Comparison of ENCODE assay signal across 14 cellular contexts in genomic region chr14:24439830-24440605, GRCh38. TPM values are rescaled to one million over a fixed set of nuclear protein-coding genes. Genes with fewer than 3 reads are reported as not detected.
DNase-seq lines count a peak whose midpoint lies in the region; ATAC-seq and TF ChIP-seq lines count a peak whose summit lies in the region.
"Had no signal": no experiment of that assay in that cellular context is flagged by ENCODE, and none has a peak within 500 bp of the region (broad histone marks: within the 10 kb centered on the region; RNA-seq: fewer than 3 reads in every experiment).

No MANE protein-coding gene starts in this region.

- TF ChIP-seq EP300 in gastroesophageal sphincter (IDR thresholded peaks at IDR 0.05) = no peak

- H3K4me3 ChIP-seq in right cardiac atrium (ENCODE audit: low read length) (no peak overlapping the region), gastroesophageal sphincter (no peak overlapping the region)
- H3K4me3 ChIP-seq: lung had no signal

- peak in 1 of 2 donors; percentile 5 for TF ChIP-seq POLR2A in gastroesophageal sphincter (IDR thresholded peaks at IDR 0.05)

- TF ChIP-seq CTCF in gastroesophageal sphincter (IDR thresholded peaks at IDR 0.05) (no peak), type B pancreatic cell (conservative IDR thresholded peaks at IDR 0.05) (no peak)

- H3K9me3 ChIP-seq in right cardiac atrium (ENCODE audit: control insufficient read depth, low read length) (no peaks in the 10 kb centered on the region), gastroesophageal sphincter (no peaks in the 10 kb centered on the region)

- no peaks in the 10 kb centered on the region for H3K9me3 Mint-ChIP-seq in activated CD8-positive, alpha-beta T cell treated with anti-CD3 and anti-CD28 coated beads, Interleukin-2, amount 10 ng/mL, durations not matched to agents 7 days and 5 days (ENCODE audit: insufficient read depth)
- H3K9me3 Mint-ChIP-seq in type B pancreatic cell = no peaks in the 10 kb centered on the region

- CTCF ChIA-PET in activated CD8-positive, alpha-beta T cell treated with anti-CD3 and anti-CD28 coated beads, Interleukin-2, amount 10 ng/mL, durations not matched to agents 7 days and 5 days (lab: Charles Lee) = interaction anchor here (1.0 to 4.7 kb wide), 4 partner anchors 9 to 224 kb away, joined by 3 to 77 read pairs (median 30); partner anchors contain the start of genes ADCY4, CBLN3, KHNYN and MDP1

- H3K27me3 Mint-ChIP-seq in activated CD8-positive, alpha-beta T cell treated with anti-CD3 and anti-CD28 coated beads, Interleukin-2, amount 10 ng/mL, durations not matched to agents 7 days and 5 days (ENCODE audit: low read depth) = no peaks in the 10 kb centered on the region
- no peaks in the 10 kb centered on the region for H3K27me3 Mint-ChIP-seq in type B pancreatic cell

- H3K27ac Mint-ChIP-seq in activated CD8-positive, alpha-beta T cell treated with anti-CD3 and anti-CD28 coated beads, Interleukin-2, amount 10 ng/mL, durations not matched to agents 7 days and 5 days = peak overlapping the region; percentile 45
- peak overlapping the region; percentile 48 for H3K27ac Mint-ChIP-seq in type B pancreatic cell

- peaks cover 75% of the 10 kb centered on the region for H3K4me1 Mint-ChIP-seq in activated CD8-positive, alpha-beta T cell treated with anti-CD3 and anti-CD28 coated beads, Interleukin-2, amount 10 ng/mL, durations not matched to agents 7 days and 5 days (ENCODE audit: low read depth)
- peaks cover 27% of the 10 kb centered on the region for H3K4me1 Mint-ChIP-seq in type B pancreatic cell (ENCODE audit: unreplicated experiment)

- DNase-seq in right cardiac atrium (peak; percentile 31 to 66 (median 65)), left cardiac atrium (no peak), type B pancreatic cell (ENCODE audit: extremely low spot score, unreplicated experiment) (no peak), NCI-H345 treated with DMSO at 0.1 percent for 48 hours (lab: John Stamatoyannopoulos, UW; ENCODE audit: unreplicated experiment) (no peak), SKM-1 treated with dmso at 0.1 percent for 144 hours (lab: John Stamatoyannopoulos, UW; ENCODE audit: unreplicated experiment) (no peak), NCI-H2029 treated with DMSO at 0.1 percent for 48 hours (lab: John Stamatoyannopoulos, UW) (no peak)
- peak; percentile 20 for DNase-seq in activated CD8-positive, alpha-beta T cell treated with anti-CD3 and anti-CD28 coated beads, Interleukin-2, amount 10 ng/mL, durations not matched to agents 7 days and 5 days
- DNase-seq: anterior cingulate cortex; hippocampal formation; Kasumi-1; stimulated activated CD4-positive, alpha-beta T cell treated with anti-CD3 and anti-CD28 coated beads, Interleukin-2, amount 100 ng/mL, for 48 hours; T-helper 1 cell had no signal

- H3K36me3 Mint-ChIP-seq in activated CD8-positive, alpha-beta T cell treated with anti-CD3 and anti-CD28 coated beads, Interleukin-2, amount 10 ng/mL, durations not matched to agents 7 days and 5 days (ENCODE audit: low read depth) = peaks cover 64% of the 10 kb centered on the region
- peaks cover 14% of the 10 kb centered on the region for H3K36me3 Mint-ChIP-seq in type B pancreatic cell

- ATAC-seq in right cardiac atrium = no peak
- no peak for ATAC-seq in left cardiac atrium
- ATAC-seq in activated CD8-positive, alpha-beta T cell treated with anti-CD3 and anti-CD28 coated beads, Interleukin-2, amount 10 ng/mL, durations not matched to agents 7 days and 5 days = no peak
- no peak for ATAC-seq in gastroesophageal sphincter

- H3K27me3 ChIP-seq in right cardiac atrium (ENCODE audit: control insufficient read depth, insufficient read depth) (no peaks in the 10 kb centered on the region), gastroesophageal sphincter (no peaks in the 10 kb centered on the region)

- intact Hi-C loops in right cardiac atrium (cut with DNase I) = loop anchor here in 2 of 4 donors (5.0 to 10.0 kb wide), 2 partner anchors 75 to 108 kb away; partner anchors contain the start of gene NFATC4 (in 1 of the 2)
- intact Hi-C loops in left cardiac atrium (cut with DNase I) = no loop called here

- WGBS in right cardiac atrium = 70% methylated on average over 15 of the region's 15 CpGs
- 23 to 70% methylated on average over 3 to 5 of the region's 15 CpGs for WGBS in gastroesophageal sphincter (ENCODE audit: low coverage in 1 of 2), 2 donors

- peaks cover 0 to 61% of the 10 kb centered on the region in 2 donors for H3K36me3 ChIP-seq in gastroesophageal sphincter

- POLR2A ChIA-PET in activated CD8-positive, alpha-beta T cell treated with anti-CD3 and anti-CD28 coated beads, Interleukin-2, amount 10 ng/mL, durations not matched to agents 7 days and 5 days (lab: Charles Lee) = interaction anchor here (5.3 kb wide), 1 partner anchor 9 kb away, joined by 77 read pairs; the partner anchor contains the start of genes CBLN3 and KHNYN

- no peak overlapping the region for H3K4me3 Mint-ChIP-seq in activated CD8-positive, alpha-beta T cell treated with anti-CD3 and anti-CD28 coated beads, Interleukin-2, amount 10 ng/mL, durations not matched to agents 7 days and 5 days
- H3K4me3 Mint-ChIP-seq in type B pancreatic cell = no peak overlapping the region

- no peak overlapping the region for H3K27ac ChIP-seq in right cardiac atrium (ENCODE audit: low read length)
- peak overlapping the region in 3 of 4 donors; percentile 49 to 99 (median 99) for H3K27ac ChIP-seq in gastroesophageal sphincter

- H3K4me1 ChIP-seq in right cardiac atrium (ENCODE audit: control insufficient read depth, insufficient read depth, low read length) = no peaks in the 10 kb centered on the region
- peaks cover 5 to 72% (median 15%) of the 10 kb centered on the region in 3 donors for H3K4me1 ChIP-seq in gastroesophageal sphincter

RNA-seq across cellular contexts. Expression of gene SDR39U1, which starts 2.6 kb away (rescaled TPM):
- total RNA-seq in right cardiac atrium = 100 to 1,000 TPM in 1 of 4 donors, 10 to 100 TPM in 3; 74.6 to 101 (median 94.4) TPM
- 128 TPM for polyA plus RNA-seq in right cardiac atrium
- 10 to 100 TPM; 72.0 to 78.8 TPM for total RNA-seq in left cardiac atrium
- total RNA-seq in activated CD8-positive, alpha-beta T cell treated with anti-CD3 and anti-CD28 coated beads, Interleukin-2, amount 10 ng/mL, durations not matched to agents 7 days and 5 days = 10 to 100 TPM; 47.6 to 58.6 TPM
- total RNA-seq in gastroesophageal sphincter = 10 to 100 TPM; 21.5 to 39.7 (median 31.3) TPM
- total RNA-seq in type B pancreatic cell (ENCODE audit: low replicate concordance) = 54.1 and 62.1 TPM in 2 replicates

RNA-seq across cellular contexts. Expression of gene KHNYN, which starts 10.3 kb away (rescaled TPM):
- total RNA-seq in right cardiac atrium = 10 to 100 TPM; 23.4 to 27.7 (median 26.0) TPM
- polyA plus RNA-seq in right cardiac atrium = 19.1 TPM
- 10 to 100 TPM; 24.8 to 27.1 TPM for total RNA-seq in left cardiac atrium
- total RNA-seq in activated CD8-positive, alpha-beta T cell treated with anti-CD3 and anti-CD28 coated beads, Interleukin-2, amount 10 ng/mL, durations not matched to agents 7 days and 5 days = 10 to 100 TPM; 55.4 to 58.9 TPM
- total RNA-seq in gastroesophageal sphincter = 10 to 100 TPM; 50.7 to 68.0 (median 61.3) TPM
- total RNA-seq in type B pancreatic cell (ENCODE audit: low replicate concordance) = 81.3 and 113 TPM in 2 replicates

RNA-seq across cellular contexts. Expression of gene CBLN3, which starts 10.6 kb away (rescaled TPM):
- total RNA-seq in right cardiac atrium (1 to 10 TPM; 1.6 to 3.1 (median 2.7) TPM), left cardiac atrium (1 to 10 TPM; 2.2 to 2.5 TPM), gastroesophageal sphincter (1 to 10 TPM in 3 of 4 donors, under 1 TPM in 1; 0.49 to 2.8 (median 2.1) TPM), type B pancreatic cell (ENCODE audit: low replicate concordance) (1.4 and 2.4 TPM in 2 replicates)
- polyA plus RNA-seq in right cardiac atrium = 1.3 TPM
- total RNA-seq in activated CD8-positive, alpha-beta T cell treated with anti-CD3 and anti-CD28 coated beads, Interleukin-2, amount 10 ng/mL, durations not matched to agents 7 days and 5 days = 1 to 10 TPM; 1.1 to 1.3 TPM

RNA-seq across cellular contexts. Expression of gene NYNRIN, which starts 41.2 kb away (rescaled TPM):
- total RNA-seq in right cardiac atrium = 10 to 100 TPM in 2 of 4 donors, 1 to 10 TPM in 2; 9.3 to 12.0 (median 10.5) TPM
- polyA plus RNA-seq in right cardiac atrium = 5.1 TPM
- total RNA-seq in left cardiac atrium = 10 to 100 TPM in 1 of 2 donors, 1 to 10 TPM in 1; 6.5 to 12.0 TPM
- under 1 TPM; 0.21 to 0.52 TPM for total RNA-seq in activated CD8-positive, alpha-beta T cell treated with anti-CD3 and anti-CD28 coated beads, Interleukin-2, amount 10 ng/mL, durations not matched to agents 7 days and 5 days
- total RNA-seq in gastroesophageal sphincter = 10 to 100 TPM in 2 of 4 donors, 1 to 10 TPM in 2; 6.9 to 19.9 (median 11.5) TPM
- 79.2 and 129 TPM in 2 replicates for total RNA-seq in type B pancreatic cell (ENCODE audit: low replicate concordance)

Comparison
In these comparisons a context has a peak if more than half of its experiments do, and no peak if none do; other contexts are left out.
1. DNase-seq: peak in right cardiac atrium (3 of 3) and activated CD8-positive, alpha-beta T cell treated with anti-CD3 and anti-CD28 coated beads, Interleukin-2, amount 10 ng/mL, durations not matched to agents 7 days and 5 days (single experiment); none in left cardiac atrium (single experiment), type B pancreatic cell (single experiment), NCI-H345 treated with DMSO at 0.1 percent for 48 hours (single experiment), SKM-1 treated with dmso at 0.1 percent for 144 hours (single experiment) and NCI-H2029 treated with DMSO at 0.1 percent for 48 hours (single experiment).